25 cellular contexts compared by ENCODE assay signal in genomic region chr7:141335164-141335563, GRCh38.
"Had no signal": no experiment of that assay in that cellular context is flagged by ENCODE, and none has a peak within 500 bp of the region (broad histone marks: within the 10 kb centered on the region; RNA-seq: fewer than 3 reads in every experiment).

No MANE protein-coding gene starts in this region.

- H3K27ac ChIP-seq: brain microvascular endothelial cell, cardiac muscle cell, SK-N-MC had no signal

- H3K36me3 Mint-ChIP-seq: activated naive CD4-positive, alpha-beta T cell treated with anti-CD3 and anti-CD28 coated beads, Interleukin-2, amount 10 ng/mL, durations not matched to agents 7 days and 5 days; activated naive CD8-positive, alpha-beta T cell treated with anti-CD3 and anti-CD28 coated beads for 36 hours; T-cell had no signal

- H3K4me1 Mint-ChIP-seq: activated CD4-positive, alpha-beta memory T cell treated with anti-CD3 and anti-CD28 coated beads, Interleukin-2, amount 10 ng/mL, durations not matched to agents 7 days and 5 days; activated CD4-positive, alpha-beta T cell treated with anti-CD3 and anti-CD28 coated beads for 36 hours; activated naive CD4-positive, alpha-beta T cell treated with anti-CD3 and anti-CD28 coated beads, Interleukin-2, amount 10 ng/mL, durations not matched to agents 7 days and 5 days; activated naive CD8-positive, alpha-beta T cell treated with anti-CD3 and anti-CD28 coated beads for 36 hours; activated T-helper 17 cell treated with anti-CD3 and anti-CD28 coated beads, Interleukin-2, amount 50 U/mL, for 72 hours; T-cell had no signal

- DNase-seq: activated CD4-positive, alpha-beta memory T cell treated with anti-CD3 and anti-CD28 coated beads, Interleukin-2, amount 10 ng/mL, durations not matched to agents 7 days and 5 days; activated CD4-positive, alpha-beta T cell treated with anti-CD3 and anti-CD28 coated beads for 36 hours; activated CD4-positive, alpha-beta T cell treated with anti-CD3 and anti-CD28 coated beads, Interleukin-2, amount 50 U/mL, for 1 hour; activated gamma-delta T cell treated with Interleukin-2 at 50 U/mL for 16 hours; activated naive CD4-positive, alpha-beta T cell treated with anti-CD3 and anti-CD28 coated beads, Interleukin-2, amount 10 ng/mL, durations not matched to agents 7 days and 5 days; activated naive CD8-positive, alpha-beta T cell treated with anti-CD3 and anti-CD28 coated beads for 36 hours; activated T-cell treated with anti-CD3 and anti-CD28 coated beads for 4 hours; activated T-cell treated with anti-CD3 and anti-CD28 coated beads, Interleukin-2, amount 50 U/mL, for 48 hours; brain microvascular endothelial cell; Kasumi-1; NCI-H1048; NCI-H146; NCI-H187 treated with DMSO at 0.1 percent for 48 hours; NCI-H2081 treated with DMSO at 0.1 percent for 48 hours; NCI-H446; NCI-H524; PC-3; SIG-M5; T-cell; T-helper 2 cell; T1000 had no signal

- H3K27me3 ChIP-seq: brain microvascular endothelial cell, cardiac muscle cell had no signal

- FAIRE-seq: TTC549 had no signal

- H3K27ac Mint-ChIP-seq: activated CD4-positive, alpha-beta memory T cell treated with anti-CD3 and anti-CD28 coated beads, Interleukin-2, amount 10 ng/mL, durations not matched to agents 7 days and 5 days; activated CD4-positive, alpha-beta T cell treated with anti-CD3 and anti-CD28 coated beads for 36 hours; activated naive CD4-positive, alpha-beta T cell treated with anti-CD3 and anti-CD28 coated beads, Interleukin-2, amount 10 ng/mL, durations not matched to agents 7 days and 5 days; activated naive CD8-positive, alpha-beta T cell treated with anti-CD3 and anti-CD28 coated beads for 36 hours; activated T-helper 17 cell treated with anti-CD3 and anti-CD28 coated beads, Interleukin-2, amount 50 U/mL, for 72 hours; T-cell had no signal

- H3K4me3 Mint-ChIP-seq: activated CD4-positive, alpha-beta memory T cell treated with anti-CD3 and anti-CD28 coated beads, Interleukin-2, amount 10 ng/mL, durations not matched to agents 7 days and 5 days; activated CD4-positive, alpha-beta T cell treated with anti-CD3 and anti-CD28 coated beads for 36 hours; activated naive CD4-positive, alpha-beta T cell treated with anti-CD3 and anti-CD28 coated beads, Interleukin-2, amount 10 ng/mL, durations not matched to agents 7 days and 5 days; activated naive CD8-positive, alpha-beta T cell treated with anti-CD3 and anti-CD28 coated beads for 36 hours; activated T-helper 17 cell treated with anti-CD3 and anti-CD28 coated beads, Interleukin-2, amount 50 U/mL, for 72 hours; T-cell had no signal

- H3K27me3 Mint-ChIP-seq: activated CD4-positive, alpha-beta memory T cell treated with anti-CD3 and anti-CD28 coated beads, Interleukin-2, amount 10 ng/mL, durations not matched to agents 7 days and 5 days; activated T-helper 17 cell treated with anti-CD3 and anti-CD28 coated beads, Interleukin-2, amount 50 U/mL, for 72 hours had no signal

- H3K4me3 ChIP-seq: cardiac muscle cell, SK-N-MC had no signal

- H3K36me3 ChIP-seq: brain microvascular endothelial cell, cardiac muscle cell had no signal
